ENCODE assay signal across 14 cellular contexts in the genomic region with DNA sequence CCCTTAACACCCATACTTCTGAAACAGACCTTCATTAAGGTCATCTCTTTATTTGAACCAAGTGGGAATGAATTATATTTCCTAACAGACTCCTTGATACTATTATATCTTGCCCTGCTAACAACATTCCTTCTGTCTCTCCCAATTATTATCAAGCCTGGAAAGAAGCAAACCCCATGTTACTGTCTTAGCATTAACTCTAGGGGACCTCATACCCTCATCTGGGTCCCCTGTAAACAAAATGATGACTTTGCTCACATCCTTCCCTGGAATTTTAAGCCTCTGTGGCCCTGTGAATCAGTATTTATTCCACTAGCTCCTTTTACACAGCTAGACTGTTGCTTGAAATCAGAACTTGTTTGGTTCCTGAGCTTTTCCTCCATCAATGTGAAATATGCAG. TPM values are rescaled to one million over a fixed set of nuclear protein-coding genes. Genes with fewer than 3 reads are reported as not detected.
DNase-seq lines count a peak whose midpoint lies in the region; ATAC-seq and TF ChIP-seq lines count a peak whose summit lies in the region.
"Had no signal": no experiment of that assay in that cellular context is flagged by ENCODE, and none has a peak within 500 bp of the region (broad histone marks: within the 10 kb centered on the region; RNA-seq: fewer than 3 reads in every experiment).

No MANE protein-coding gene starts in this region.

- no peak overlapping the region for H3K4me3 ChIP-seq in left ventricle myocardium inferior
- no peak overlapping the region for H3K4me3 ChIP-seq in aorta (ENCODE audit: low read length in 2 of 2)
- H3K4me3 ChIP-seq: HAP-1 had no signal

- H3K9me3 ChIP-seq in left ventricle myocardium inferior (replicated peaks) = no peaks in the 10 kb centered on the region
- H3K9me3 ChIP-seq in aorta (ENCODE audit: control insufficient read depth, low read length) = no peaks in the 10 kb centered on the region
- H3K9me3 ChIP-seq: HAP-1 had no signal

- H3K27me3 ChIP-seq in left ventricle myocardium inferior (ENCODE audit: low read depth) (no peaks in the 10 kb centered on the region), aorta (ENCODE audit: control insufficient read depth in 1 of 2, insufficient read depth in 2 of 2, low read length in 1 of 2) (no peaks in the 10 kb centered on the region)

- H3K4me3 Mint-ChIP-seq in osteocyte (ENCODE audit: unreplicated experiment) = no peak overlapping the region
- H3K4me3 Mint-ChIP-seq: natural killer cell treated with Interleukin-12 subunit alpha and Interleukin-12 subunit beta and Interleukin-15 and Interleukin-18, amount 100 ng/mL, for 72 hours; stimulated activated naive CD8-positive, alpha-beta T cell treated with anti-CD3 and anti-CD28 coated beads, Interleukin-15, Interleukin-2, amounts not matched to agents 100 ng/mL and 50 ng/mL, for 24 hours; T-helper 2 cell treated with Interferon-gamma antibody and Interleukin-4, amounts not matched to agents 5 μg/mL and 100 μg/mL, for 36 hours had no signal

- H3K4me1 Mint-ChIP-seq in osteocyte (ENCODE audit: unreplicated experiment) = peaks cover 73% of the 10 kb centered on the region

- H3K27me3 Mint-ChIP-seq in osteocyte (ENCODE audit: unreplicated experiment) = no peaks in the 10 kb centered on the region

- no peaks in the 10 kb centered on the region for H3K36me3 ChIP-seq in left ventricle myocardium inferior
- H3K36me3 ChIP-seq in aorta (ENCODE audit: control insufficient read depth in 1 of 2, insufficient read depth in 2 of 2, low read length in 1 of 2) = no peaks in the 10 kb centered on the region
- H3K36me3 ChIP-seq: HAP-1 had no signal

- H3K36me3 Mint-ChIP-seq in osteocyte (ENCODE audit: unreplicated experiment) = peaks cover 11% of the 10 kb centered on the region
- H3K36me3 Mint-ChIP-seq: natural killer cell treated with Interleukin-12 subunit alpha and Interleukin-12 subunit beta and Interleukin-15 and Interleukin-18, amount 100 ng/mL, for 72 hours had no signal

- ATAC-seq in left cardiac atrium = no peak
- no peak for ATAC-seq in aorta (ENCODE audit: low FRiP score)
- no peak for ATAC-seq in GM21515 (IDR thresholded peaks at IDR 0.05; ENCODE audit: unreplicated experiment)
- ATAC-seq: natural killer cell treated with Interleukin-12 subunit alpha and Interleukin-12 subunit beta and Interleukin-15 and Interleukin-18, amount 100 ng/mL, for 72 hours had no signal

- H3K27ac ChIP-seq in left ventricle myocardium inferior (replicated peaks) (peak overlapping the region; percentile 92), aorta (ENCODE audit: low read depth in 1 of 2, low read length in 2 of 2) (peak overlapping the region; percentile 18 to 83)

- H3K27ac Mint-ChIP-seq in osteocyte (ENCODE audit: unreplicated experiment) = peak overlapping the region; percentile 95
- H3K27ac Mint-ChIP-seq: natural killer cell treated with Interleukin-12 subunit alpha and Interleukin-12 subunit beta and Interleukin-15 and Interleukin-18, amount 100 ng/mL, for 72 hours; stimulated activated naive CD8-positive, alpha-beta T cell treated with anti-CD3 and anti-CD28 coated beads, Interleukin-15, Interleukin-2, amounts not matched to agents 100 ng/mL and 50 ng/mL, for 24 hours; T-helper 2 cell treated with Interferon-gamma antibody and Interleukin-4, amounts not matched to agents 5 μg/mL and 100 μg/mL, for 36 hours had no signal

- intact Hi-C loops in left ventricle myocardium inferior (cut with micrococcal nuclease) = no loop called here
- intact Hi-C loops in left cardiac atrium (cut with DNase I) = loop anchor here in 1 of 2 donors (5.0 kb wide), 1 partner anchor 78 kb away; no protein-coding TSS in a partner anchor
- intact Hi-C loops in aorta (cut with DNase I) = loop anchor here in 1 of 2 donors (5.0 kb wide), 2 partner anchors 83 to 263 kb away; no protein-coding TSS in a partner anchor

- TF ChIP-seq CTCF in left ventricle myocardium inferior (IDR thresholded peaks at IDR 0.05; ENCODE audit: borderline replicate concordance) = no peak
- TF ChIP-seq CTCF in osteocyte (IDR thresholded peaks at IDR 0.05) = no peak

- peaks cover 42% of the 10 kb centered on the region for H3K4me1 ChIP-seq in left ventricle myocardium inferior
- H3K4me1 ChIP-seq in aorta (ENCODE audit: control insufficient read depth in 1 of 2, insufficient read depth in 2 of 2, low read length in 2 of 2) = peaks cover 6 to 9% of the 10 kb centered on the region in 2 donors

- no peak for DNase-seq in left ventricle myocardium inferior
- DNase-seq in left cardiac atrium = no peak
- DNase-seq in dedifferentiated amniotic fluid mesenchymal stem cell (ENCODE audit: extremely low spot score) = peak; percentile 71
- no peak for DNase-seq in osteocyte (ENCODE audit: extremely low spot score, unreplicated experiment)
- no peak for DNase-seq in aorta
- DNase-seq in activated effector memory CD4-positive, alpha-beta T cell treated with anti-CD3 and anti-CD28 coated beads, Interleukin-2, amount 50 U/mL, for 16 hours = no peak
- DNase-seq in ureter (ENCODE audit: low spot score) = no peak
- DNase-seq: NCI-H1694, NCI-H524 treated with DMSO at 0.1 percent for 48 hours had no signal

- no peaks in the 10 kb centered on the region for H3K9me3 Mint-ChIP-seq in osteocyte (ENCODE audit: unreplicated experiment)
- H3K9me3 Mint-ChIP-seq: natural killer cell treated with Interleukin-12 subunit alpha and Interleukin-12 subunit beta and Interleukin-15 and Interleukin-18, amount 100 ng/mL, for 72 hours; stimulated activated naive CD8-positive, alpha-beta T cell treated with anti-CD3 and anti-CD28 coated beads, Interleukin-15, Interleukin-2, amounts not matched to agents 100 ng/mL and 50 ng/mL, for 24 hours; T-helper 2 cell treated with Interferon-gamma antibody and Interleukin-4, amounts not matched to agents 5 μg/mL and 100 μg/mL, for 36 hours had no signal

RNA-seq across cellular contexts. Expression of a gene that starts 38.3 kb away (rescaled TPM):
- total RNA-seq in left ventricle myocardium inferior (7.8 TPM), left cardiac atrium (10 to 100 TPM in 1 of 2 donors, 1 to 10 TPM in 1; 9.0 to 12.7 TPM), osteocyte (27.9 and 29.0 TPM in 2 replicates), aorta (10 to 100 TPM; 19.9 to 29.6 TPM), ureter (34.9 TPM)
- polyA plus RNA-seq in aorta = 1 to 10 TPM; 7.0 to 9.1 TPM

RNA-seq across cellular contexts. Expression of a gene that starts 55.3 kb away (rescaled TPM):
- total RNA-seq in left ventricle myocardium inferior = 18.5 TPM
- total RNA-seq in left cardiac atrium = 10 to 100 TPM; 15.6 to 17.6 TPM
- 30.8 and 32.2 TPM in 2 replicates for total RNA-seq in osteocyte
- total RNA-seq in aorta = 10 to 100 TPM; 25.8 to 28.3 TPM
- 10 to 100 TPM; 13.8 to 18.4 TPM for polyA plus RNA-seq in aorta
- total RNA-seq in ureter = 30.0 TPM
